9 cellular contexts compared by ENCODE assay signal in the genomic region with DNA sequence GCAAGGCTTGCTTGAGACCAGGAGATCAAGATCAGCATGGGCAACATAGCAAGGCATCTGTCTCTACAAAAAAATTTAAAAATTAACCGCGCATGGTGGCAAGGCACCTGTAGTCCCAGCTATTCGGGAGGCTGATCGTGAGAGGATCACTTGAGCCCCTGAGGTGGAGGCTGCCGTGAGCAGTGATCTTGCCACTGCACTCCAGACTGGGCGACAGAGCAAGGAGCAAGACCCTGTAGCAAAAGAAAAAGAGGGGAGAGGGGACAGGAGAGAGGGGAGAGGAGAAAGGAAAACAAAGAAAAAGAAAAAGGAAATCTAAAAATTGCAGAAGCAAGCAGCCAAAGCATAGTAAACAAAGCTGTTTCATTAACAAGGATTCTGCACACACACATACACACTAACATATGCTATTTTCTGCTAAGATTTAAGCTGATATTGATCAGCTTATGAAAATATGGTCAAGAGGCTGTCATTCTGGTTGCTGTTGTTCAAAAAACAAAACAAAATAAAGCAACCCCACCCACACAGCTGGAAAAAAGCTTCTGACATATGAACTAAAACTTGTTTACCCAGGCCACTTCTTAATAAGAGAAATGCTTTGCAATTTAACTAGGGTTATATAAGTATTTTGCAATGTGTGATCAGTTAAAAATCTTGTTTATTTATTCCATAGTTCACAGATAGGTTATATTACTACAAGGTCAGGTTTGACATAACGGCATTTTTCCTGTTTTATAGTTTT. TPM values are rescaled to one million over a fixed set of nuclear protein-coding genes. Genes with fewer than 3 reads are reported as not detected.
DNase-seq lines count a peak whose midpoint lies in the region; ATAC-seq and TF ChIP-seq lines count a peak whose summit lies in the region.
"Had no signal": no experiment of that assay in that cellular context is flagged by ENCODE, and none has a peak within 500 bp of the region (broad histone marks: within the 10 kb centered on the region; RNA-seq: fewer than 3 reads in every experiment).

No MANE protein-coding gene starts in this region.

- H3K9me3 ChIP-seq in HUES64 (ENCODE audit: insufficient read depth, low read depth, low read length), result no peaks in the 10 kb centered on the region
- no peaks in the 10 kb centered on the region for H3K9me3 ChIP-seq in naive thymus-derived CD4-positive, alpha-beta T cell (ENCODE audit: control insufficient read depth in 2 of 3, low read length in 3 of 3)

- H3K4me3 ChIP-seq in AG04449 (ENCODE audit: low read depth, low read length) (peak overlapping the region; percentile 86), HUES64 (ENCODE audit: low read length) (peak overlapping the region; percentile 92)
- H3K4me3 ChIP-seq in naive thymus-derived CD4-positive, alpha-beta T cell (ENCODE audit: low read length), result no peak overlapping the region

- H3K36me3 Mint-ChIP-seq in naive thymus-derived CD4-positive, alpha-beta T cell, result peaks cover 0 to 22% (median 11%) of the 10 kb centered on the region in 5 donors

- peaks cover 9% of the 10 kb centered on the region; the same call in 1 of the 2 replicates for H3K36me3 ChIP-seq in HUES64 (ENCODE audit: insufficient read depth, low read length)
- H3K36me3 ChIP-seq in naive thymus-derived CD4-positive, alpha-beta T cell (ENCODE audit: control insufficient read depth in 2 of 3, insufficient read depth in 3 of 3, low read length in 3 of 3), result peaks cover 0 to 5% (median 0%) of the 10 kb centered on the region in 3 experiments

- POLR2A ChIA-PET in AG04449 (lab: Yijun Ruan, JAX), result no interaction called here
- POLR2A ChIA-PET in naive thymus-derived CD4-positive, alpha-beta T cell (lab: Charles Lee), result interaction anchor here (0.5 to 0.6 kb wide), 2 partner anchors 385 to 988 kb away, joined by 3 read pairs; a partner anchor contains a TSS

- CTCF ChIA-PET in AG04449 (lab: Yijun Ruan, JAX), result interaction anchor here (2.5 kb wide), 1 partner anchor 48 kb away, joined by 8 read pairs; no protein-coding TSS in a partner anchor
- CTCF ChIA-PET in naive thymus-derived CD4-positive, alpha-beta T cell (lab: Charles Lee), result no interaction called here

- no peaks in the 10 kb centered on the region for H3K27me3 ChIP-seq in HUES64 (ENCODE audit: insufficient read depth, low read length)
- H3K27me3 ChIP-seq in naive thymus-derived CD4-positive, alpha-beta T cell (ENCODE audit: control insufficient read depth in 2 of 2, insufficient read depth in 2 of 2, low read length in 2 of 2), result no peaks in the 10 kb centered on the region

- peaks cover 17 to 58% (median 45%) of the 10 kb centered on the region in 7 donors for H3K4me1 Mint-ChIP-seq in naive thymus-derived CD4-positive, alpha-beta T cell

- peak overlapping the region; percentile 87 to 96 (median 95) for H3K4me3 Mint-ChIP-seq in naive thymus-derived CD4-positive, alpha-beta T cell

- H3K27ac ChIP-seq in HUES64 (ENCODE audit: low read depth, low read length), result no peak overlapping the region
- peak overlapping the region; percentile 83 for H3K27ac ChIP-seq in naive thymus-derived CD4-positive, alpha-beta T cell (ENCODE audit: low read depth, low read length)

- H3K27me3 Mint-ChIP-seq in naive thymus-derived CD4-positive, alpha-beta T cell, result no peaks in the 10 kb centered on the region

- WGBS in HUES64, result 81% methylated on average over 7 of the region's 7 CpGs

- H3K9ac ChIP-seq in HUES64 (ENCODE audit: low read depth, low read length), result no peak overlapping the region

- no peak for ATAC-seq in naive thymus-derived CD4-positive, alpha-beta T cell
- ATAC-seq in GM19395 (IDR thresholded peaks at IDR 0.05; ENCODE audit: unreplicated experiment), result no peak

- no peaks in the 10 kb centered on the region for H3K9me3 Mint-ChIP-seq in naive thymus-derived CD4-positive, alpha-beta T cell

- TF ChIP-seq CTCF in AG04449 (IDR thresholded peaks at IDR 0.05; ENCODE audit: insufficient read depth, low read length, missing control alignments), result no peak

- peak overlapping the region; percentile 33 to 95 (median 92) for H3K27ac Mint-ChIP-seq in naive thymus-derived CD4-positive, alpha-beta T cell

- intact Hi-C loops in naive thymus-derived CD4-positive, alpha-beta T cell (cut with micrococcal nuclease), result loop anchor here in 1 of 2 donors (5.0 kb wide), 1 partner anchor 312 kb away; no protein-coding TSS in a partner anchor

- DNase-seq in AG04449 (ENCODE audit: low read depth, low spot score) (no peak), cerebellar cortex (ENCODE audit: low spot score) (peak; percentile 32), midbrain (lab: John Stamatoyannopoulos, UW) (no peak), NCI-H510A treated with DMSO at 0.1 percent for 48 hours (lab: John Stamatoyannopoulos, UW) (no peak)
- DNase-seq in naive thymus-derived CD4-positive, alpha-beta T cell, result no peak
- DNase-seq in stimulated activated CD4-positive, alpha-beta T cell treated with anti-CD3 and anti-CD28 coated beads, Interleukin-4, amount 100 ng/mL, for 1 hour, result no peak

- peaks cover 11% of the 10 kb centered on the region for H3K4me1 ChIP-seq in HUES64 (ENCODE audit: insufficient read depth, low read length)
- peaks cover 0 to 19% of the 10 kb centered on the region in 2 donors for H3K4me1 ChIP-seq in naive thymus-derived CD4-positive, alpha-beta T cell (ENCODE audit: control insufficient read depth in 2 of 2, insufficient read depth in 2 of 2, low read length in 2 of 2)

RNA-seq across cellular contexts. Expression of a gene that starts 1.8 kb away (rescaled TPM):
- polyA plus RNA-seq in HUES64 (2013, experiment 1 of 2), result 15.4 TPM
- 20.8 TPM for polyA plus RNA-seq in HUES64 (2013, experiment 2 of 2)
- 10 to 100 TPM; 29.4 to 48.4 (median 38.3) TPM for total RNA-seq in naive thymus-derived CD4-positive, alpha-beta T cell
- polyA plus RNA-seq in naive thymus-derived CD4-positive, alpha-beta T cell, result 10 to 100 TPM; 21.3 to 31.4 TPM

RNA-seq across cellular contexts. Expression of a gene that starts 12.3 kb away (rescaled TPM):
- not detected for polyA plus RNA-seq in HUES64 (2013, experiment 1 of 2)
- polyA plus RNA-seq in HUES64 (2013, experiment 2 of 2), result not detected
- not detected for total RNA-seq in naive thymus-derived CD4-positive, alpha-beta T cell
- polyA plus RNA-seq in naive thymus-derived CD4-positive, alpha-beta T cell, result not detected
- total RNA-seq: renal cortical epithelial cell had no signal

RNA-seq across cellular contexts. Expression of a gene that starts 51.5 kb away (rescaled TPM):
- polyA plus RNA-seq in HUES64 (2013, experiment 1 of 2), result 28.2 TPM
- 32.1 TPM for polyA plus RNA-seq in HUES64 (2013, experiment 2 of 2)
- total RNA-seq in naive thymus-derived CD4-positive, alpha-beta T cell, result 10 to 100 TPM; 57.3 to 94.9 (median 61.7) TPM
- 10 to 100 TPM; 13.4 to 16.7 TPM for polyA plus RNA-seq in naive thymus-derived CD4-positive, alpha-beta T cell
